ENCODE assay signal across 20 cellular contexts in genomic region chr17:1745513-1746020, GRCh38. TPM values are rescaled to one million over a fixed set of nuclear protein-coding genes. Genes with fewer than 3 reads are reported as not detected.
"Had no signal": no experiment of that assay in that cellular context is flagged by ENCODE, and none has a peak within 500 bp of the region (broad histone marks: within the 10 kb centered on the region; RNA-seq: fewer than 3 reads in every experiment).

No MANE protein-coding gene starts in this region.

- H3K36me3 ChIP-seq: heart left ventricle, tibial nerve, upper lobe of right lung, vagina had no signal

- H3K27me3 ChIP-seq: heart left ventricle, tibial nerve, upper lobe of right lung, vagina had no signal

- H3K9me3 Mint-ChIP-seq: mesothelial cell of epicardium, nephron had no signal

- H3K4me3 ChIP-seq: coronary artery, heart left ventricle, smooth muscle cell, tibial nerve, upper lobe of right lung, vagina had no signal

- H3K27ac Mint-ChIP-seq: mesothelial cell of epicardium had no signal

- ATAC-seq: esophagus mucosa; left colon; stimulated activated naive CD8-positive, alpha-beta T cell treated with anti-CD3 and anti-CD28 coated beads, Interleukin-15, Interleukin-2, amounts not matched to agents 100 U/mL and 50 U/mL, for 24 hours; upper lobe of right lung had no signal

- FAIRE-seq: endometrium, frontal cortex had no signal

- H3K4me3 Mint-ChIP-seq: mesothelial cell of epicardium, nephron had no signal

- H3K4me2 ChIP-seq: smooth muscle cell had no signal

- DNase-seq: effector memory CD4-positive, alpha-beta T cell; heart left ventricle; hippocampal formation; left colon; posterior cingulate gyrus; stimulated activated CD4-positive, alpha-beta T cell treated with anti-CD3 and anti-CD28 coated beads, Interleukin-2, amount 100 ng/mL, for 48 hours; stimulated activated naive CD8-positive, alpha-beta T cell treated with anti-CD3 and anti-CD28 coated beads, Interleukin-15, Interleukin-2, amounts not matched to agents 100 U/mL and 50 U/mL, for 24 hours; upper lobe of right lung had no signal

- H3K36me3 Mint-ChIP-seq: mesothelial cell of epicardium had no signal

- H3K9me3 ChIP-seq: heart left ventricle, tibial nerve, upper lobe of right lung, vagina had no signal

- H3K27ac ChIP-seq: heart left ventricle had no signal

RNA-seq across cellular contexts. Expression of gene SERPINF2, which starts 2.9 kb away (rescaled TPM):
- total RNA-seq: frontal cortex, glomerular endothelial cell, temporal lobe had no signal

RNA-seq across cellular contexts. Expression of gene SERPINF1, which starts 16.3 kb away (rescaled TPM):
- total RNA-seq: dermis microvascular lymphatic vessel endothelial cell had no signal
